In genomic region chr4:33579951-33580350, GRCh38 we compare ENCODE assay signal across 31 cellular contexts.
"Had no signal": no experiment of that assay in that cellular context is flagged by ENCODE, and none has a peak within 500 bp of the region (broad histone marks: within the 10 kb centered on the region; RNA-seq: fewer than 3 reads in every experiment).

No MANE protein-coding gene starts in this region.

- DNase-seq: activated B cell treated with CpG ODN at 0.5 μM for 24 hours; activated CD4-positive, alpha-beta memory T cell treated with anti-CD3 and anti-CD28 coated beads for 36 hours; activated CD4-positive, alpha-beta T cell treated with anti-CD3 and anti-CD28 coated beads for 4 hours; activated CD4-positive, alpha-beta T cell treated with anti-CD3 and anti-CD28 coated beads, Interleukin-2, amount 10 ng/mL, durations not matched to agents 24 days and 14 days; activated CD4-positive, alpha-beta T cell treated with anti-CD3 and anti-CD28 coated beads, Interleukin-2, amount 50 U/mL, for 1 hour; activated CD4-positive, alpha-beta T cell treated with anti-CD3 and anti-CD28 coated beads, Interleukin-2, amount 50 U/mL, for 4 hours; activated CD4-positive, CD25-positive, alpha-beta regulatory T cell treated with anti-CD3 and anti-CD28 coated beads, Interleukin-2, amount 50 U/mL, for 72 hours; activated CD8-positive, alpha-beta memory T cell treated with anti-CD3 and anti-CD28 coated beads, Interleukin-2, amount 50 U/mL, for 4 hours; activated CD8-positive, alpha-beta T cell treated with anti-CD3 and anti-CD28 coated beads for 36 hours; activated effector memory CD4-positive, alpha-beta T cell treated with anti-CD3 and anti-CD28 coated beads, Interleukin-2, amount 50 U/mL, for 16 hours; activated gamma-delta T cell treated with Interleukin-2 at 50 U/mL for 16 hours; activated naive CD4-positive, alpha-beta T cell; activated naive CD4-positive, alpha-beta T cell treated with anti-CD3 and anti-CD28 coated beads for 36 hours; activated naive CD4-positive, alpha-beta T cell treated with anti-CD3 and anti-CD28 coated beads, Interleukin-2, amount 50 U/mL, for 16 hours; activated naive CD8-positive, alpha-beta T cell treated with anti-CD3 and anti-CD28 coated beads for 36 hours; activated T-cell treated with anti-CD3 and anti-CD28 coated beads for 4 hours; activated T-cell treated with anti-CD3 and anti-CD28 coated beads, Interleukin-2, amount 50 U/mL, for 1 hour; activated T-cell treated with anti-CD3 and anti-CD28 coated beads, Interleukin-2, amount 50 U/mL, for 4 hours; activated T-cell treated with anti-CD3 and anti-CD28 coated beads, Interleukin-2, amount 50 U/mL, for 72 hours; adrenal gland; amniotic stem cell; aorta; body of pancreas; brain microvascular endothelial cell; central memory CD4-positive, alpha-beta T cell; T-helper 2 cell; T-helper 9 cell had no signal

- H3K27ac ChIP-seq: adrenal gland, body of pancreas, brain microvascular endothelial cell, breast epithelium, VCaP had no signal

- ATAC-seq: activated CD8-positive, alpha-beta T cell treated with anti-CD3 and anti-CD28 coated beads for 36 hours; activated naive CD4-positive, alpha-beta T cell treated with anti-CD3 and anti-CD28 coated beads, Interleukin-2, amount 50 U/mL, for 72 hours; activated T-cell treated with anti-CD3 and anti-CD28 coated beads, Interleukin-2, amount 50 U/mL, for 4 hours; activated T-cell treated with anti-CD3 and anti-CD28 coated beads, Interleukin-2, amount 50 U/mL, for 72 hours; activated T-helper 17 cell treated with anti-CD3 and anti-CD28 coated beads, Interleukin-2, amount 50 U/mL, for 72 hours; body of pancreas had no signal

- H3K4me1 ChIP-seq: adrenal gland, body of pancreas, breast epithelium had no signal

- H3K27me3 ChIP-seq: adrenal gland, body of pancreas, brain microvascular endothelial cell, breast epithelium had no signal

- H3K36me3 ChIP-seq: adrenal gland, brain microvascular endothelial cell, breast epithelium had no signal

- H3K4me3 ChIP-seq: adrenal gland, body of pancreas, breast epithelium had no signal

- H3K9me3 ChIP-seq: adrenal gland, body of pancreas, breast epithelium had no signal
